ENCODE assay signal across 1 cellular context in the genomic region with DNA sequence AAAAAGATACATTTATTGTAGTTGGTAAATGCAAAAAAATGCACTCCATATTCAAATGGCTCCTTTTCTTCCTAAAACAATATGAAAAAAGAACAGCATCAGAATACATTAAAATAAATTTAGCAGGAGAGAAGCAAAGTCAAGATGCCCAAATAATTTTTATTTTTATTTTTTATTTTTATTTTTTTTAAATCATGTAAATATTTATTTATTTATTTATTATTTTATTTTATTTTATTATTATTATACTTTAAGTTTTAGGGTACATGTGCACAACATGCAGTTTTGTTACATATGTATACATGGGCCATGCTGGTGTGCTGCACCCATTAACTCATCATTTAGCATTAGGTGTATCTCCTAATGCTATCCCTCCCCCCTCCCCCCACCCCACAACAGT. TPM values are rescaled to one million over a fixed set of nuclear protein-coding genes. Genes with fewer than 3 reads are reported as not detected.
"Had no signal": no experiment of that assay in that cellular context is flagged by ENCODE, and none has a peak within 500 bp of the region (broad histone marks: within the 10 kb centered on the region; RNA-seq: fewer than 3 reads in every experiment).

No MANE protein-coding gene starts in this region.

RNA-seq across cellular contexts. Expression of a gene that starts 30.2 kb away (rescaled TPM):
- total RNA-seq: G401 had no signal
